In the genomic region with DNA sequence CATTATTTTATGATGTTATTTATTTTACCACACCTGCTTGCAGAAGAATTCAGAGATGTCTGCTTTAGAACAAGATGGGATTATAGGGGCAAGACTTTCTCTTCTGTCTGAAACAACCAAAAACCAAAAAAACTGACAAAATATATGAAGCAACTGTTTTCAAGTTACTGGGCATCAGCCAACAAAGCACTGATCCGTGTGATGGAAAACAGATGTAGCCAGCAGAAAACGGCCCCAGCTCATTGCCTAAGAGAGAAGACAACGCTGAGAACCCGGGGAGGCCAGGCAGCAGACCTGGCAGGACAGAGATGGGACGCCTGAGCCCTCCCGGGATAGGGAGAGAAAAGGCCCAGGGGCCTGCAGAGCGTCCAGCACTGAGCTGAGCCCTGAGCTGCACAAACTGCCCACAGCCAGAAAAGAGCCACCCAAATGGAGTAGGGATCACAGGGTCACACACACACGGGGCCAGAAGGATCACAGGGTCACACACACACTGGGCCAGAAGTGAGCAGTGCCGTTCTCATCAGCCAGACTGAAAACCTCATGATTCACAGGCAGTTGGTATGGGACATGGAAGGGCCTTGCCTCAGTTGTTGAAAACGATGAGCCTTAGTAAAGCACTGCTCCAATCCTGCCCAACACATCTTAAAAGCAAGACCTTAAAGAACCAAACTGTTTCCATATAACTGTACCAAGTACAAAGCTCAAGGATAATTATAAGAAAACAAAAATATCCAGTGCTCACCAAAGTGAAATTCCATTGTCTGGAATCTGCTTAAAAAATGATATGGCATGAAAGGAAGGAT, we compare ENCODE assay signal across 1 cellular context.
TF ChIP-seq lines count a peak whose summit lies in the region.

No MANE protein-coding gene starts in this region.

TF ChIP-seq in SK-N-SH, 30 proteins besides CTCF, POLR2A, EP300 and RAD21 (continued from another document):
- TF ChIP-seq, protein P1, sequence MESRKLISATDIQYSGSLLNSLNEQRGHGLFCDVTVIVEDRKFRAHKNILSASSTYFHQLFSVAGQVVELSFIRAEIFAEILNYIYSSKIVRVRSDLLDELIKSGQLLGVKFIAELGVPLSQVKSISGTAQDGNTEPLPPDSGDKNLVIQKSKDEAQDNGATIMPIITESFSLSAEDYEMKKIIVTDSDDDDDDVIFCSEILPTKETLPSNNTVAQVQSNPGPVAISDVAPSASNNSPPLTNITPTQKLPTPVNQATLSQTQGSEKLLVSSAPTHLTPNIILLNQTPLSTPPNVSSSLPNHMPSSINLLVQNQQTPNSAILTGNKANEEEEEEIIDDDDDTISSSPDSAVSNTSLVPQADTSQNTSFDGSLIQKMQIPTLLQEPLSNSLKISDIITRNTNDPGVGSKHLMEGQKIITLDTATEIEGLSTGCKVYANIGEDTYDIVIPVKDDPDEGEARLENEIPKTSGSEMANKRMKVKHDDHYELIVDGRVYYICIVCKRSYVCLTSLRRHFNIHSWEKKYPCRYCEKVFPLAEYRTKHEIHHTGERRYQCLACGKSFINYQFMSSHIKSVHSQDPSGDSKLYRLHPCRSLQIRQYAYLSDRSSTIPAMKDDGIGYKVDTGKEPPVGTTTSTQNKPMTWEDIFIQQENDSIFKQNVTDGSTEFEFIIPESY (IDR thresholded peaks at IDR 0.05; ENCODE audit: borderline replicate concordance, low read depth) = no peak
- TF ChIP-seq FOXM1 (IDR thresholded peaks at IDR 0.05; ENCODE audit: low read depth) = no peak
- no peak for TF ChIP-seq EZH2phosphoT487 (IDR thresholded peaks at IDR 0.05; ENCODE audit: borderline replicate concordance, low read depth)
- no peak for TF ChIP-seq GATA2 (CRISPR knock-in tag; IDR thresholded peaks at IDR 0.05)
- no peak for TF ChIP-seq JUND (IDR thresholded peaks at IDR 0.05)
- peak; percentile 78 for TF ChIP-seq CHD2 (IDR thresholded peaks at IDR 0.05; ENCODE audit: low read length, partially characterized antibody)
- 0 out of 2 replicates have a peak, but pooled peaks have one; percentile 40 for TF ChIP-seq SIN3A (IDR thresholded peaks at IDR 0.05; ENCODE audit: borderline replicate concordance, low read depth, low read length)
- TF ChIP-seq, protein P2, sequence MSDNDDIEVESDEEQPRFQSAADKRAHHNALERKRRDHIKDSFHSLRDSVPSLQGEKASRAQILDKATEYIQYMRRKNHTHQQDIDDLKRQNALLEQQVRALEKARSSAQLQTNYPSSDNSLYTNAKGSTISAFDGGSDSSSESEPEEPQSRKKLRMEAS (IDR thresholded peaks at IDR 0.05; ENCODE audit: low read depth) = no peak
- no peak for TF ChIP-seq ELF1 (IDR thresholded peaks at IDR 0.05)
- peak; percentile 78; the same call in 1 of the 2 replicates for TF ChIP-seq POLR2AphosphoS5 (IDR thresholded peaks at IDR 0.05; ENCODE audit: low read depth, low read length)
- TF ChIP-seq RXRA (IDR thresholded peaks at IDR 0.05; ENCODE audit: borderline replicate concordance, low read depth) = peak; percentile 53; the same call in 1 of the 2 replicates
- peak; percentile 95 for TF ChIP-seq TCF12 (IDR thresholded peaks at IDR 0.05)
- TF ChIP-seq RCOR1 (IDR thresholded peaks at IDR 0.05; ENCODE audit: low read length) = peak; percentile 83
- TF ChIP-seq NFIC (IDR thresholded peaks at IDR 0.05; ENCODE audit: borderline replicate concordance) = peak; percentile 85
- TF ChIP-seq GABPA (IDR thresholded peaks at IDR 0.05; ENCODE audit: low read depth) = no peak
- TF ChIP-seq TAF1 (IDR thresholded peaks at IDR 0.05; ENCODE audit: borderline replicate concordance, low read depth, low read length) = peak; percentile 21; the same call in 1 of the 2 replicates
